Comparison of ENCODE assay signal across 8 cellular contexts in genomic region chr19:13881231-13881691, GRCh38. TPM values are rescaled to one million over a fixed set of nuclear protein-coding genes. Genes with fewer than 3 reads are reported as not detected.
A peak's percentile ranks its signal among the peaks of the same experiment; 100 is the strongest.
DNase-seq lines count a peak whose midpoint lies in the region; ATAC-seq and TF ChIP-seq lines count a peak whose summit lies in the region.

No MANE protein-coding gene starts in this region.

- H3K27ac Mint-ChIP-seq in WTC11 = peak overlapping the region; percentile 82

- peak overlapping the region; percentile 12 for H3K4me3 Mint-ChIP-seq in WTC11

- H3K4me3 ChIP-seq in iPS-20b (ENCODE audit: low read length) = peak overlapping the region; percentile 61; the same call in 1 of the 2 replicates

- ATAC-seq in WTC11 (peak; percentile 63), foreskin keratinocyte (no peak), HG03108 (IDR thresholded peaks at IDR 0.05; ENCODE audit: unreplicated experiment) (no peak)

- POLR2A ChIA-PET in WTC11 (lab: Charles Lee) = interaction anchor here (0.6 to 1.5 kb wide), 3 partner anchors 81 to 191 kb away, joined by 3 to 4 read pairs (median 3); partner anchors contain the start of gene MISP3

- H3K9me3 ChIP-seq in iPS-20b (ENCODE audit: insufficient read depth, low read depth, low read length) = no peaks in the 10 kb centered on the region

- CTCF ChIA-PET in WTC11 (lab: Charles Lee) = interaction anchor here (0.6 to 4.0 kb wide), 23 partner anchors 8 to 434 kb away, joined by 3 to 41 read pairs (median 5); partner anchors contain the start of genes ASF1B, DCAF15, IL27RA and MISP3

- H3K27ac ChIP-seq in iPS-20b (ENCODE audit: low read length) (peak overlapping the region; percentile 48), temporal lobe (ENCODE audit: low read depth, low read length) (peak overlapping the region; percentile 63), foreskin keratinocyte (no peak overlapping the region)

- no peaks in the 10 kb centered on the region for H3K9me3 Mint-ChIP-seq in WTC11

- H3K4me1 Mint-ChIP-seq in WTC11 = peaks cover 26% of the 10 kb centered on the region

- peaks cover 27% of the 10 kb centered on the region for H3K27me3 Mint-ChIP-seq in WTC11 (ENCODE audit: low read depth)

- no peak for TF ChIP-seq CTCF in WTC11 (IDR thresholded peaks at IDR 0.05)
- no peak for TF ChIP-seq CTCF in foreskin keratinocyte (conservative IDR thresholded peaks at IDR 0.05)

- no peaks in the 10 kb centered on the region for H3K36me3 Mint-ChIP-seq in WTC11

- DNase-seq in activated CD8-positive, alpha-beta memory T cell treated with anti-CD3 and anti-CD28 coated beads, Interleukin-2, amount 50 U/mL, for 48 hours = peak; percentile 69
- no peak for DNase-seq in activated CD8-positive, alpha-beta memory T cell treated with anti-CD3 and anti-CD28 coated beads for 24 hours
- DNase-seq in WTC11 (ENCODE audit: low spot score) = peak; percentile 73
- DNase-seq in foreskin keratinocyte = no peak
- DNase-seq in HuH-7.5 (ENCODE audit: low spot score) = no peak

- H3K27me3 ChIP-seq in iPS-20b (ENCODE audit: insufficient read depth, low read length) (peaks cover 21% of the 10 kb centered on the region), foreskin keratinocyte (peaks cover 7% of the 10 kb centered on the region)

- no peaks in the 10 kb centered on the region for H3K36me3 ChIP-seq in iPS-20b (ENCODE audit: insufficient read depth, low read depth, low read length)

- H3K4me1 ChIP-seq in iPS-20b (ENCODE audit: insufficient read depth, low read length) = peaks cover 20% of the 10 kb centered on the region
- H3K4me1 ChIP-seq in foreskin keratinocyte = peaks cover 4% of the 10 kb centered on the region

- H3K9ac ChIP-seq in iPS-20b (ENCODE audit: low read depth, low read length) = peak overlapping the region; percentile 61; the same call in 1 of the 2 replicates

TF ChIP-seq in WTC11, 78 proteins besides CTCF, POLR2A, EP300 and RAD21:
- peak; percentile 31; the same call in 1 of the 2 replicates for TF ChIP-seq SMAD3 (CRISPR knock-in tag; IDR thresholded peaks at IDR 0.05; ENCODE audit: borderline replicate concordance)
- no peak for TF ChIP-seq NR3C1 (CRISPR knock-in tag; conservative IDR thresholded peaks at IDR 0.05; ENCODE audit: low read depth)
- peak; percentile 66; the same call in 1 of the 2 replicates for TF ChIP-seq ZNF281 (CRISPR knock-in tag; IDR thresholded peaks at IDR 0.05)
- TF ChIP-seq NR2C2 (CRISPR knock-in tag; IDR thresholded peaks at IDR 0.05) = no peak
- 0 out of 2 replicates have a peak, but pooled peaks have one; percentile 14 for TF ChIP-seq CREM (CRISPR knock-in tag; IDR thresholded peaks at IDR 0.05)
- no peak for TF ChIP-seq PREB (CRISPR knock-in tag; IDR thresholded peaks at IDR 0.05; ENCODE audit: borderline replicate concordance)
- 0 out of 2 replicates have a peak, but pooled peaks have one; percentile 26 for TF ChIP-seq TEAD4 (CRISPR knock-in tag; IDR thresholded peaks at IDR 0.05)
- peak; percentile 87; the same call in 1 of the 2 replicates for TF ChIP-seq TEAD1 (CRISPR knock-in tag; IDR thresholded peaks at IDR 0.05)
TF ChIP-seq in WTC11: peak in this region for 5.

RNA-seq across cellular contexts. Expression of gene NANOS3, which starts 4.3 kb away (rescaled TPM):
- 0.66 to 1.1 TPM (median 0.71 TPM) in 3 replicates for total RNA-seq in WTC11 (2021)
- 3.0 TPM for total RNA-seq in temporal lobe
- 0.56 and 1.2 TPM in 2 replicates for total RNA-seq in foreskin keratinocyte
- polyA plus RNA-seq in foreskin keratinocyte = 0.64 and 1.3 TPM in 2 replicates

RNA-seq across cellular contexts. Expression of gene BRME1, which starts 24.7 kb away (rescaled TPM):
- total RNA-seq in WTC11 (2021) = 5.0 to 7.2 TPM (median 6.4 TPM) in 3 replicates
- 14.8 TPM for total RNA-seq in temporal lobe
- 0.68 and 0.78 TPM in 2 replicates for total RNA-seq in foreskin keratinocyte
- polyA plus RNA-seq in foreskin keratinocyte = 0.33 and 0.58 TPM in 2 replicates

RNA-seq across cellular contexts. Expression of gene CC2D1A, which starts 24.7 kb away (rescaled TPM):
- 36.6 to 44.2 TPM (median 42.2 TPM) in 3 replicates for total RNA-seq in WTC11 (2021)
- total RNA-seq in temporal lobe = 11.8 TPM
- total RNA-seq in foreskin keratinocyte = 28.9 and 29.0 TPM in 2 replicates
- 25.9 and 27.9 TPM in 2 replicates for polyA plus RNA-seq in foreskin keratinocyte

RNA-seq across cellular contexts. Expression of gene PODNL1, which starts 57.0 kb away (rescaled TPM):
- 1.1 to 1.4 TPM (median 1.4 TPM) in 3 replicates for total RNA-seq in WTC11 (2021)
- total RNA-seq in temporal lobe = not detected
- 0.28 and 0.44 TPM in 2 replicates for total RNA-seq in foreskin keratinocyte
- polyA plus RNA-seq in foreskin keratinocyte = 0.39 and 0.99 TPM in 2 replicates

Comparison
In these comparisons a context has a peak if more than half of its experiments do, and no peak if none do; other contexts are left out.
1. DNase-seq: peak in activated CD8-positive, alpha-beta memory T cell treated with anti-CD3 and anti-CD28 coated beads, Interleukin-2, amount 50 U/mL, for 48 hours (single experiment) and WTC11 (single experiment); none in activated CD8-positive, alpha-beta memory T cell treated with anti-CD3 and anti-CD28 coated beads for 24 hours (single experiment), foreskin keratinocyte (0 of 2) and HuH-7.5 (single experiment).